22 cellular contexts compared by ENCODE assay signal in genomic region chr5:36237756-36238155, GRCh38. TPM values are rescaled to one million over a fixed set of nuclear protein-coding genes. Genes with fewer than 3 reads are reported as not detected.
DNase-seq lines count a peak whose midpoint lies in the region; ATAC-seq and TF ChIP-seq lines count a peak whose summit lies in the region.
"Had no signal": no experiment of that assay in that cellular context is flagged by ENCODE, and none has a peak within 500 bp of the region (broad histone marks: within the 10 kb centered on the region; RNA-seq: fewer than 3 reads in every experiment).

No MANE protein-coding gene starts in this region.

- H3K4me3 ChIP-seq in body of pancreas: no peak overlapping the region
- no peak overlapping the region for H3K4me3 ChIP-seq in muscle layer of duodenum (ENCODE audit: low read depth in 1 of 2, low read length in 2 of 2)
- H3K4me3 ChIP-seq: colonic mucosa, GM23248 had no signal

- TF ChIP-seq POLR2A in body of pancreas (IDR thresholded peaks at IDR 0.05): no peak

- intact Hi-C loops in CD4-positive, alpha-beta T cell (cut with DNase I, micrococcal nuclease): loop anchor here in 1 of 2 experiments (10.0 kb wide), 1 partner anchor 623 kb away; the partner anchor contains the start of gene SPEF2
- intact Hi-C loops in body of pancreas (cut with DNase I): no loop called here
- intact Hi-C loops in activated CD4-positive, alpha-beta memory T cell treated with anti-CD3 and anti-CD28 coated beads for 36 hours (cut with micrococcal nuclease): no loop called here

- POLR2A ChIA-PET in CD4-positive, alpha-beta T cell (lab: Charles Lee): interaction anchor here (1.3 kb wide), 1 partner anchor 86 kb away, joined by 3 read pairs; the partner anchor contains the start of gene SKP2
- POLR2A ChIA-PET in activated CD4-positive, alpha-beta memory T cell treated with anti-CD3 and anti-CD28 coated beads for 36 hours (lab: Charles Lee): no interaction called here

- no peak for ATAC-seq in CD4-positive, alpha-beta T cell (ENCODE audit: poor library complexity)
- ATAC-seq in body of pancreas: no peak
- no peak for ATAC-seq in HG02642 (IDR thresholded peaks at IDR 0.05; ENCODE audit: poor library complexity, unreplicated experiment)
- ATAC-seq in HG03439 (IDR thresholded peaks at IDR 0.05; ENCODE audit: unreplicated experiment): no peak

- H3K4me1 ChIP-seq in body of pancreas (peaks cover 53% of the 10 kb centered on the region), muscle layer of duodenum (ENCODE audit: control insufficient read depth in 1 of 2, insufficient read depth in 2 of 2, low read length in 2 of 2) (peaks cover 27 to 45% of the 10 kb centered on the region in 2 donors)

- no peak for TF ChIP-seq CTCF in CD4-positive, alpha-beta T cell (IDR thresholded peaks at IDR 0.05)
- no peak for TF ChIP-seq CTCF in body of pancreas (IDR thresholded peaks at IDR 0.05)

- H3K27ac ChIP-seq in CD4-positive, alpha-beta T cell (ENCODE audit: low read depth, low read length): no peak overlapping the region
- H3K27ac ChIP-seq in body of pancreas (peak overlapping the region in 3 of 4 donors; percentile 23 to 99 (median 99)), muscle layer of duodenum (ENCODE audit: low read length) (peak overlapping the region; percentile 22)
- H3K27ac ChIP-seq: colonic mucosa, epithelial cell of prostate, GM23248, RWPE1 had no signal

- no peaks in the 10 kb centered on the region for H3K9me3 ChIP-seq in CD4-positive, alpha-beta T cell (ENCODE audit: control insufficient read depth, low read length)
- H3K9me3 ChIP-seq in body of pancreas (no peaks in the 10 kb centered on the region), muscle layer of duodenum (ENCODE audit: control insufficient read depth in 1 of 2, low read length in 2 of 2) (no peaks in the 10 kb centered on the region)
- H3K9me3 ChIP-seq: Caco-2, colonic mucosa had no signal

- 86% methylated on average over 2 of the region's 2 CpGs for WGBS in body of pancreas, 2 donors

- no peak overlapping the region for H3K4me3 Mint-ChIP-seq in CD4-positive, alpha-beta T cell
- H3K4me3 Mint-ChIP-seq in activated CD4-positive, alpha-beta memory T cell treated with anti-CD3 and anti-CD28 coated beads for 36 hours: no peak overlapping the region
- H3K4me3 Mint-ChIP-seq: activated B cell treated with CpG ODN at 0.5 μM for 24 hours, immature natural killer cell, nephron progenitor cell had no signal

- no peaks in the 10 kb centered on the region for H3K27me3 ChIP-seq in CD4-positive, alpha-beta T cell (ENCODE audit: control insufficient read depth, insufficient read depth, low read length)
- H3K27me3 ChIP-seq in body of pancreas (no peaks in the 10 kb centered on the region), muscle layer of duodenum (ENCODE audit: low read depth, low read length) (no peaks in the 10 kb centered on the region)
- H3K27me3 ChIP-seq: colonic mucosa had no signal

- CTCF ChIA-PET in CD4-positive, alpha-beta T cell (lab: Charles Lee): no interaction called here
- CTCF ChIA-PET in activated CD4-positive, alpha-beta memory T cell treated with anti-CD3 and anti-CD28 coated beads for 36 hours (lab: Charles Lee): interaction anchor here (1.0 kb wide), 1 partner anchor 28 kb away, joined by 3 read pairs; no protein-coding TSS in a partner anchor

- peak overlapping the region; percentile 40 for H3K27ac Mint-ChIP-seq in CD4-positive, alpha-beta T cell
- H3K27ac Mint-ChIP-seq in activated CD4-positive, alpha-beta memory T cell treated with anti-CD3 and anti-CD28 coated beads for 36 hours: no peak overlapping the region
- H3K27ac Mint-ChIP-seq: activated B cell treated with CpG ODN at 0.5 μM for 24 hours, immature natural killer cell, nephron progenitor cell had no signal

- peaks cover 55% of the 10 kb centered on the region for H3K4me1 Mint-ChIP-seq in CD4-positive, alpha-beta T cell (ENCODE audit: low read depth)
- H3K4me1 Mint-ChIP-seq in activated CD4-positive, alpha-beta memory T cell treated with anti-CD3 and anti-CD28 coated beads for 36 hours (ENCODE audit: low read depth): peaks cover 30% of the 10 kb centered on the region

- no peak for DNase-seq in CD4-positive, alpha-beta T cell
- DNase-seq in M059J (ENCODE audit: low read depth) (peak; percentile 26), body of pancreas (no peak), EL (no peak)
- no peak for DNase-seq in activated CD4-positive, alpha-beta memory T cell treated with anti-CD3 and anti-CD28 coated beads for 36 hours
- DNase-seq: activated B cell treated with CpG ODN at 0.5 μM for 24 hours; activated gamma-delta T cell treated with Interleukin-2 at 50 U/mL for 16 hours; anterior cingulate cortex; colonic mucosa; GDM1; GM23248; immature natural killer cell; NCI-H187 treated with DMSO at 0.1 percent for 48 hours; nephron progenitor cell; stimulated activated CD4-positive, alpha-beta T cell treated with anti-CD3 and anti-CD28 coated beads, Interleukin-2, amount 100 ng/mL, for 24 hours; SW 1271 had no signal

- no peaks in the 10 kb centered on the region for H3K9me3 Mint-ChIP-seq in CD4-positive, alpha-beta T cell
- no peaks in the 10 kb centered on the region for H3K9me3 Mint-ChIP-seq in activated CD4-positive, alpha-beta memory T cell treated with anti-CD3 and anti-CD28 coated beads for 36 hours
- H3K9me3 Mint-ChIP-seq: activated B cell treated with CpG ODN at 0.5 μM for 24 hours, immature natural killer cell had no signal

- H3K27me3 Mint-ChIP-seq in CD4-positive, alpha-beta T cell: no peaks in the 10 kb centered on the region
- no peaks in the 10 kb centered on the region for H3K27me3 Mint-ChIP-seq in activated CD4-positive, alpha-beta memory T cell treated with anti-CD3 and anti-CD28 coated beads for 36 hours
- H3K27me3 Mint-ChIP-seq: activated B cell treated with CpG ODN at 0.5 μM for 24 hours had no signal

- H3K36me3 Mint-ChIP-seq in CD4-positive, alpha-beta T cell (ENCODE audit: low read depth): peaks cover 4% of the 10 kb centered on the region
- H3K36me3 Mint-ChIP-seq in activated CD4-positive, alpha-beta memory T cell treated with anti-CD3 and anti-CD28 coated beads for 36 hours: no peaks in the 10 kb centered on the region
- H3K36me3 Mint-ChIP-seq: immature natural killer cell had no signal

- H3K36me3 ChIP-seq in body of pancreas (replicated peaks in 1 of 2; ENCODE audit: insufficient read depth in 1 of 2, low read depth in 2 of 2) (no peaks in the 10 kb centered on the region), muscle layer of duodenum (ENCODE audit: control insufficient read depth in 1 of 2, insufficient read depth in 2 of 2, low read length in 2 of 2) (peaks cover 0 to 4% of the 10 kb centered on the region in 2 donors)
- H3K36me3 ChIP-seq: colonic mucosa had no signal

RNA-seq across cellular contexts. Expression of gene NADK2, which starts 4.0 kb away (rescaled TPM):
- total RNA-seq in CD4-positive, alpha-beta T cell: 10 to 100 TPM; 12.5 to 13.3 TPM
- 26.1 and 36.4 TPM in 2 replicates for total RNA-seq in M059J (2014; rRNA removed; shearing (Covaris generic))
- 10 to 100 TPM; 23.4 to 30.1 TPM for total RNA-seq in body of pancreas
- 10 to 100 TPM; 16.6 to 18.0 TPM for total RNA-seq in activated CD4-positive, alpha-beta memory T cell treated with anti-CD3 and anti-CD28 coated beads for 36 hours
